In the genomic region with DNA sequence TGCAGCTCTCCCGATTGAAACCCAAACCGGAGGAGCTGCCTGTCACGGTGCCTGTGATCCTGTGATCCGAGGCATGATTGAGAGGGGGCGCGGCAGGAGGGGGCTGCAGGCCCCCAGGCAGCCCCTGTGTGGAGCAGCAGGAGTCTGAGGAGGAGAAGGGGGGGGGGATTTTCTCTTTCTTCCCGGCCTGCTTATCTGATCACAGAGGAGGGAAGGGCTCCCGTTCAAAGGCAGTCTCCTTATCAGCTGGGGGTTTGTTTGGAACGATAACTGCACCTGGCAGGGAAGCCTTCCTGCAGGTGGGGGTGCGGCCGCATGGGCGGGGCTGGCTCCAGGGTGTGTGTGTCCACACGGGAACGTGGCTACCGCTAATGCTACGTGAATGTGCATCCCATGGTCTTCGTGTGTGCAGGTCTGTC, we compare ENCODE assay signal across 24 cellular contexts. TPM values are rescaled to one million over a fixed set of nuclear protein-coding genes. Genes with fewer than 3 reads are reported as not detected.
A peak's percentile ranks its signal among the peaks of the same experiment; 100 is the strongest.
DNase-seq lines count a peak whose midpoint lies in the region; ATAC-seq and TF ChIP-seq lines count a peak whose summit lies in the region.
"Had no signal": no experiment of that assay in that cellular context is flagged by ENCODE, and none has a peak within 500 bp of the region (broad histone marks: within the 10 kb centered on the region; RNA-seq: fewer than 3 reads in every experiment).

No MANE protein-coding gene starts in this region.

- no peak for TF ChIP-seq POLR2A in right lobe of liver (IDR thresholded peaks at IDR 0.05)
- no peak for TF ChIP-seq POLR2A in suprapubic skin (IDR thresholded peaks at IDR 0.05)

- H3K4me3 ChIP-seq in GM23338 = no peak overlapping the region
- H3K4me3 ChIP-seq in hepatocyte = no peak overlapping the region
- no peak overlapping the region for H3K4me3 ChIP-seq in parathyroid adenoma (ENCODE audit: low read depth, low read length)
- no peak overlapping the region for H3K4me3 ChIP-seq in right lobe of liver
- no peak overlapping the region for H3K4me3 ChIP-seq in suprapubic skin
- H3K4me3 ChIP-seq: coronary artery, left ventricle myocardium inferior had no signal

- H3K27me3 ChIP-seq in GM23338 (ENCODE audit: insufficient read depth) = no peaks in the 10 kb centered on the region
- H3K27me3 ChIP-seq in hepatocyte = peaks cover 51% of the 10 kb centered on the region
- H3K27me3 ChIP-seq in parathyroid adenoma (ENCODE audit: control insufficient read depth, insufficient read depth, low read length) = no peaks in the 10 kb centered on the region
- H3K27me3 ChIP-seq in right lobe of liver = no peaks in the 10 kb centered on the region
- H3K27me3 ChIP-seq in suprapubic skin = peaks cover 67% of the 10 kb centered on the region

- no peak overlapping the region for H3K27ac Mint-ChIP-seq in GM23338
- H3K27ac Mint-ChIP-seq: activated T-helper 2 cell treated with anti-CD3 and anti-CD28 coated beads, Interferon-gamma antibody, Interleukin-2, Interleukin-4, amounts not matched to agents 10 μg/mL and 5 μg/mL and 100 μg/mL, durations not matched to agents 14 hours and 24 hours and 36 hours; CD14-positive monocyte; T-cell had no signal

- no peaks in the 10 kb centered on the region for H3K9me3 Mint-ChIP-seq in GM23338
- H3K9me3 Mint-ChIP-seq: activated T-helper 2 cell treated with anti-CD3 and anti-CD28 coated beads, Interferon-gamma antibody, Interleukin-2, Interleukin-4, amounts not matched to agents 10 μg/mL and 5 μg/mL and 100 μg/mL, durations not matched to agents 14 hours and 24 hours and 36 hours; T-cell had no signal

- H3K9ac ChIP-seq in parathyroid adenoma = no peak overlapping the region

- H3K4me2 ChIP-seq in GM23338 (0 out of 2 replicates have a peak overlapping the region, but pooled peaks have one; percentile 38), hepatocyte (peak overlapping the region; percentile 22), parathyroid adenoma (ENCODE audit: low read length) (peak overlapping the region; percentile 26)

- no peaks in the 10 kb centered on the region for H3K79me2 ChIP-seq in GM23338 (replicated peaks; ENCODE audit: insufficient read depth)
- H3K79me2 ChIP-seq in hepatocyte = no peaks in the 10 kb centered on the region
- H3K79me2 ChIP-seq in parathyroid adenoma = no peaks in the 10 kb centered on the region

- H4K20me1 ChIP-seq in GM23338 (replicated peaks; ENCODE audit: insufficient read depth) = no peaks in the 10 kb centered on the region
- H4K20me1 ChIP-seq in hepatocyte (ENCODE audit: insufficient read depth, poor library complexity, severe bottlenecking) = no peaks in the 10 kb centered on the region

- peaks cover 22% of the 10 kb centered on the region for H3K27me3 Mint-ChIP-seq in GM23338 (ENCODE audit: insufficient read depth, low read depth, poor library complexity)

- peaks cover 28% of the 10 kb centered on the region for H3K4me1 Mint-ChIP-seq in GM23338
- H3K4me1 Mint-ChIP-seq: CD14-positive monocyte, T-cell had no signal

- no peaks in the 10 kb centered on the region for H3F3A ChIP-seq in GM23338 (replicated peaks; ENCODE audit: low read depth)

- H3K36me3 ChIP-seq in GM23338 (ENCODE audit: insufficient read depth) = no peaks in the 10 kb centered on the region
- H3K36me3 ChIP-seq in hepatocyte (replicated peaks; ENCODE audit: insufficient read depth, low read depth) = no peaks in the 10 kb centered on the region
- no peaks in the 10 kb centered on the region for H3K36me3 ChIP-seq in parathyroid adenoma (ENCODE audit: control insufficient read depth, insufficient read depth, low read length)
- no peaks in the 10 kb centered on the region for H3K36me3 ChIP-seq in right lobe of liver
- H3K36me3 ChIP-seq in suprapubic skin = no peaks in the 10 kb centered on the region
- H3K36me3 ChIP-seq: left ventricle myocardium inferior had no signal

- H3K9me2 ChIP-seq in GM23338 (ENCODE audit: insufficient read depth) = no peaks in the 10 kb centered on the region
- no peaks in the 10 kb centered on the region for H3K9me2 ChIP-seq in hepatocyte (replicated peaks; ENCODE audit: insufficient read depth)

- no peak for TF ChIP-seq CTCF in GM23338 (conservative IDR thresholded peaks at IDR 0.05; ENCODE audit: low read depth in 2 of 2)
- TF ChIP-seq CTCF in hepatocyte (IDR thresholded peaks at IDR 0.05; ENCODE audit: poor library complexity) = no peak
- no peak for TF ChIP-seq CTCF in parathyroid adenoma (IDR thresholded peaks at IDR 0.05)
- TF ChIP-seq CTCF in right lobe of liver (IDR thresholded peaks at IDR 0.05) = no peak
- no peak for TF ChIP-seq CTCF in suprapubic skin (IDR thresholded peaks at IDR 0.05)

- ATAC-seq in GM23338 (peak; percentile 45), right lobe of liver (no peak), HG02981 (IDR thresholded peaks at IDR 0.05; ENCODE audit: unreplicated experiment) (no peak)
- ATAC-seq: T-cell had no signal

- H3K27ac ChIP-seq in GM23338 (ENCODE audit: low read depth) (no peak overlapping the region), hepatocyte (no peak overlapping the region), parathyroid adenoma (no peak overlapping the region), right lobe of liver (no peak overlapping the region), suprapubic skin (no peak overlapping the region)
- H3K27ac ChIP-seq: coronary artery, left ventricle myocardium inferior had no signal

- DNase-seq in GM23338 (ENCODE audit: low spot score) (no peak), NCI-H69 (lab: John Stamatoyannopoulos, UW) (peak; percentile 34), hepatocyte (ENCODE audit: low spot score) (peak; percentile 65), right lobe of liver (no peak), suprapubic skin (ENCODE audit: low spot score in 2 of 2) (no peak)
- DNase-seq: activated CD4-positive, alpha-beta T cell treated with anti-CD3 and anti-CD28 coated beads for 48 hours; activated CD8-positive, alpha-beta memory T cell treated with anti-CD3 and anti-CD28 coated beads, Interleukin-2, amount 50 U/mL, for 4 hours; DMS 273 treated with DMSO at 0.1 percent for 48 hours; GDM1; Karpas-422; left ventricle myocardium inferior; NCI-H2081 treated with DMSO at 0.1 percent for 48 hours; NCI-H526 treated with DMSO at 0.1 percent for 48 hours; SHP77 treated with DMSO at 0.1 percent for 48 hours; substantia nigra; T-cell had no signal

- WGBS in hepatocyte (ENCODE audit: low lambda C conversion rate, missing lambda C conversion rate) = 9% methylated on average over 14 of the region's 17 CpGs
- WGBS in right lobe of liver (ENCODE audit: insufficient coverage, low coverage, low lambda C conversion rate, missing lambda C conversion rate) = 15% methylated on average over 8 of the region's 17 CpGs
- 15% methylated on average over 12 of the region's 17 CpGs for WGBS in suprapubic skin

- intact Hi-C loops in right lobe of liver (cut with DNase I) = no loop called here

- H3K4me1 ChIP-seq in GM23338 (ENCODE audit: insufficient read depth) = no peaks in the 10 kb centered on the region; the same call in 1 of the 2 replicates
- H3K4me1 ChIP-seq in hepatocyte (ENCODE audit: insufficient read depth) = peaks cover 14% of the 10 kb centered on the region
- no peaks in the 10 kb centered on the region for H3K4me1 ChIP-seq in parathyroid adenoma
- H3K4me1 ChIP-seq in right lobe of liver = no peaks in the 10 kb centered on the region
- peaks cover 15% of the 10 kb centered on the region for H3K4me1 ChIP-seq in suprapubic skin
- H3K4me1 ChIP-seq: left ventricle myocardium inferior had no signal

- H3K36me3 Mint-ChIP-seq in GM23338 (ENCODE audit: low read depth) = no peaks in the 10 kb centered on the region
- H3K36me3 Mint-ChIP-seq: brain, CD14-positive monocyte, T-cell had no signal

- H3K9me3 ChIP-seq in hepatocyte (ENCODE audit: low read depth) (no peaks in the 10 kb centered on the region), parathyroid adenoma (ENCODE audit: control insufficient read depth, low read length) (no peaks in the 10 kb centered on the region), right lobe of liver (no peaks in the 10 kb centered on the region), suprapubic skin (no peaks in the 10 kb centered on the region)
- H3K9me3 ChIP-seq: left ventricle myocardium inferior had no signal

- no peak for TF ChIP-seq EP300 in suprapubic skin (IDR thresholded peaks at IDR 0.05)

- H3K4me3 Mint-ChIP-seq in GM23338 = no peak overlapping the region
- H3K4me3 Mint-ChIP-seq: brain had no signal

- no peak overlapping the region for H2AFZ ChIP-seq in GM23338
- no peak overlapping the region for H2AFZ ChIP-seq in hepatocyte
- H2AFZ ChIP-seq in parathyroid adenoma = no peak overlapping the region

TF ChIP-seq in GM23338, 12 proteins besides CTCF, POLR2A, EP300 and RAD21 (continues in another document):
- no peak for TF ChIP-seq ZNF114 (CRISPR knock-in tag; IDR thresholded peaks at IDR 0.05)
- TF ChIP-seq EZH2phosphoT487 (IDR thresholded peaks at IDR 0.05; ENCODE audit: unreplicated experiment) = no peak
- no peak for TF ChIP-seq POLR2AphosphoS5 (IDR thresholded peaks at IDR 0.05; ENCODE audit: low read depth)
- TF ChIP-seq REST (IDR thresholded peaks at IDR 0.05; ENCODE audit: unreplicated experiment) = no peak

RNA-seq across cellular contexts. Expression of gene LMX1B, which starts 38.4 kb away (rescaled TPM):
- 0.21 TPM in 1 of 2 replicates, not detected in the other for total RNA-seq in GM23338 (2014; rRNA removed; shearing (Covaris generic))
- polyA plus RNA-seq in GM23338 (2016; fragmentation: Nextera tagmentation; extraction: Ambion mirVana) = 0.05 and 0.08 TPM in 2 replicates
- total RNA-seq in hepatocyte = 0.24 TPM in 1 of 2 replicates, not detected in the other
- 0.13 and 0.16 TPM in 2 replicates for polyA plus RNA-seq in hepatocyte
- not detected for total RNA-seq in right lobe of liver
- total RNA-seq in suprapubic skin = 1 to 10 TPM; 2.4 to 7.8 (median 5.7) TPM
- total RNA-seq: activated T-helper 2 cell treated with anti-CD3 and anti-CD28 coated beads, Interferon-gamma antibody, Interleukin-2, Interleukin-4, amounts not matched to agents 10 μg/mL and 5 μg/mL and 100 μg/mL, durations not matched to agents 14 hours and 24 hours and 36 hours; mononuclear cell; OCI-LY7; T-cell had no signal
- polyA plus RNA-seq: CD14-positive monocyte had no signal

Comparison
In these comparisons a context has a peak if more than half of its experiments do, and no peak if none do; other contexts are left out.
1. DNase-seq: peak in NCI-H69 (single experiment) and hepatocyte (single experiment); none in GM23338 (single experiment), right lobe of liver (0 of 3) and suprapubic skin (0 of 2).
2. Peak in every context shown above with its lines, with median percentiles within 50 percentile points of each other: H3K4me2 ChIP-seq.